Comparison of ENCODE assay signal across 20 cellular contexts in the genomic region with DNA sequence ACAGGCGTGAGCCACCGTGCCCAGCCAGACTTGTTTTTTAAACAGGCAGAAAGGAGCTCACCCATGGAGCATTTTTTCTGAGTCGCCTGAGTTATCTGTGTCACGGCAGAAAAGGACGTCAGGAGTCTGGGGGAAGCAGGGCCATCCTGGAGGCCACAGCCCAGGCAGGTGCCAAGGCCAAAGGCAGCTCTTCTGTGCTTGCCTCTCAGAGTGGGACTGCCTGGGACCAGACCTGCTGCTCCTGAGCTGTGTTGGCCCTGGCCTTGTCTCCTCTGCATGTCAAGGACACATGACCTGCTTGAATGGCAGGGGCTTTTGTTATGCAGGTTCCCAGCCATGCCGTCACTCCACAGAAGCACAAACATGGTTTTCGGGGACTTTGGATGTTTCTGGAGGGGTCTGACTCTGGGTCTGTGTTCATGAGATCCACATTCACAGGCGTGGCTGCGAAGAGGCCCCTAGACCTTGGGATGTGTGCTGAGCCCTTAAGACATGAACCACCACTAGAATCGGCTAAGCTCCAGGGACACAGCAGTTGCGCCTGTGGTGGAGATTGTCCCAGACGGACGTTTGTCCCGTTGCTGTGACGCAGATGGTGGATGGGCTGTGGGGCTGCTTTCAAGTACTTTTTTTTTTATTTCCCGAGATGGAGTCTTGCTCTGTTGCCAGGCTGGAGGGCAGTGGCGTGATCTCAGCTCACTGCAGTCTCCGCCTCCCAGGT. TPM values are rescaled to one million over a fixed set of nuclear protein-coding genes. Genes with fewer than 3 reads are reported as not detected.
A peak's percentile ranks its signal among the peaks of the same experiment; 100 is the strongest.
DNase-seq lines count a peak whose midpoint lies in the region; ATAC-seq, FAIRE-seq and TF ChIP-seq lines count a peak whose summit lies in the region.
"Had no signal": no experiment of that assay in that cellular context is flagged by ENCODE, and none has a peak within 500 bp of the region (broad histone marks: within the 10 kb centered on the region; RNA-seq: fewer than 3 reads in every experiment).

No MANE protein-coding gene starts in this region.

- H3K9ac ChIP-seq in H9 (ENCODE audit: extremely low read depth, insufficient read length, low read length) (no peak overlapping the region), GM12878 (ENCODE audit: control insufficient read depth, insufficient read depth, low read length) (no peak overlapping the region), stomach smooth muscle (ENCODE audit: low read length in 2 of 2) (no peak overlapping the region)

- H3K27me3 ChIP-seq in H9 (ENCODE audit: insufficient read depth, low read length) (no peaks in the 10 kb centered on the region), GM12878 (replicated peaks in 1 of 2; ENCODE audit: control insufficient read depth in 2 of 2, insufficient read depth in 2 of 2, low read length in 1 of 2) (no peaks in the 10 kb centered on the region), right atrium auricular region (no peaks in the 10 kb centered on the region), stomach smooth muscle (ENCODE audit: control insufficient read depth in 1 of 2, insufficient read depth in 2 of 2, low read length in 2 of 2) (no peaks in the 10 kb centered on the region)
- H3K27me3 ChIP-seq: colonic mucosa had no signal

- H3K27ac ChIP-seq in H9 (ENCODE audit: insufficient read length, low read depth, low read length) (no peak overlapping the region), GM12878 (ENCODE audit: control insufficient read depth, insufficient read depth) (peak overlapping the region; percentile 29; the same call in 1 of the 2 replicates), right atrium auricular region (peak overlapping the region; percentile 72 to 79), stomach smooth muscle (ENCODE audit: low read length) (peak overlapping the region; percentile 78)
- H3K27ac ChIP-seq: colonic mucosa had no signal

- no peak overlapping the region for H3T11ph ChIP-seq in H9 (ENCODE audit: low read length)

- no peak overlapping the region for H2BK15ac ChIP-seq in H9 (ENCODE audit: low read depth, low read length)

- no peak for TF ChIP-seq RAD21 in GM12878 (IDR thresholded peaks at IDR 0.05; ENCODE audit: insufficient read depth, low read depth, low read length)

- H3K4me2 ChIP-seq in H9 (ENCODE audit: insufficient read depth, insufficient read length, low read length) (no peak overlapping the region), GM12878 (ENCODE audit: control insufficient read depth, insufficient read depth) (peak overlapping the region; percentile 64; the same call in 1 of the 2 replicates)

- H3K23ac ChIP-seq in H9 (ENCODE audit: insufficient read length, low read depth, low read length) = no peak overlapping the region

- peaks cover 5% of the 10 kb centered on the region for H3K4me1 ChIP-seq in H9 (ENCODE audit: insufficient read depth, low read length)
- peaks cover 31% of the 10 kb centered on the region for H3K4me1 ChIP-seq in GM12878 (ENCODE audit: control insufficient read depth, insufficient read depth, low read length)
- peaks cover 3 to 62% of the 10 kb centered on the region in 2 donors for H3K4me1 ChIP-seq in right atrium auricular region
- H3K4me1 ChIP-seq in stomach smooth muscle (ENCODE audit: control insufficient read depth, insufficient read depth, low read length) = peaks cover 36% of the 10 kb centered on the region

- SMC1A ChIA-PET in GM12878 (lab: Charles Lee; ENCODE audit: uncharacterized antibody, unreplicated experiment) = interaction anchor here (0.8 to 1.7 kb wide), 8 partner anchors 9 to 154 kb away, joined by 3 to 9 read pairs (median 3); no protein-coding TSS in a partner anchor

- peaks cover 50% of the 10 kb centered on the region for H3K79me2 ChIP-seq in H9 (ENCODE audit: insufficient read depth, low read length)
- H3K79me2 ChIP-seq in GM12878 (ENCODE audit: control insufficient read depth, insufficient read depth, low read length) = peaks cover 61% of the 10 kb centered on the region

- DNase-seq in H9 (peak; percentile 71), GM12878 (ENCODE audit: low read depth, low spot score) (no peak), right atrium auricular region (ENCODE audit: low spot score) (no peak), NCI-H1436 treated with DMSO at 0.1 percent for 48 hours (lab: John Stamatoyannopoulos, UW) (no peak), GM13976 (ENCODE audit: low spot score) (no peak), dermis blood vessel endothelial cell (no peak)
- DNase-seq: activated CD4-positive, alpha-beta T cell treated with anti-CD3 and anti-CD28 coated beads for 36 hours; activated naive CD8-positive, alpha-beta T cell treated with anti-CD3 and anti-CD28 coated beads, Interleukin-2, amount 10 ng/mL, durations not matched to agents 7 days and 5 days; AML-193; colonic mucosa; left colon; naive thymus-derived CD8-positive, alpha-beta T cell; NCI-H1048; NK-92 treated with Interleukin-12 subunit alpha and Interleukin-12 subunit beta, amount 100 ng/mL, for 24 hours; SHP77; stimulated activated CD8-positive, alpha-beta memory T cell treated with anti-CD3 and anti-CD28 coated beads, Interleukin-4, amount 100 ng/mL, for 48 hours had no signal

- no peak overlapping the region for H3K56ac ChIP-seq in H9 (ENCODE audit: insufficient read length, low read depth, low read length)

- H3K4me3 ChIP-seq in GM12878 (peak overlapping the region; percentile 27; the same call in 1 of the 2 replicates), right atrium auricular region (no peak overlapping the region), stomach smooth muscle (ENCODE audit: low read length in 2 of 2) (no peak overlapping the region)
- H3K4me3 ChIP-seq: colonic mucosa had no signal

- no peak overlapping the region for H4K5ac ChIP-seq in H9 (ENCODE audit: insufficient read length, low read depth, low read length)

- H4K8ac ChIP-seq in H9 (replicated peaks; ENCODE audit: insufficient read length, low read depth, low read length) = no peak overlapping the region

- no peak overlapping the region for H3K4ac ChIP-seq in H9 (ENCODE audit: low read depth, low read length)

- no peaks in the 10 kb centered on the region for H3K9me3 Mint-ChIP-seq in H9
- H3K9me3 Mint-ChIP-seq: activated naive CD8-positive, alpha-beta T cell treated with anti-CD3 and anti-CD28 coated beads, Interleukin-2, amount 10 ng/mL, durations not matched to agents 7 days and 5 days; IgD-negative memory B cell; naive thymus-derived CD8-positive, alpha-beta T cell had no signal

- TF ChIP-seq CTCF in H9 (conservative IDR thresholded peaks at IDR 0.05) (no peak), GM12878 (IDR thresholded peaks at IDR 0.05 in 2 of 3, conservative IDR thresholded peaks at IDR 0.05 in 1 of 3; ENCODE audit: control insufficient read depth in 2 of 3, extremely low read depth in 1 of 3, insufficient read depth in 1 of 3, low read depth in 3 of 3, low read length in 3 of 3) (no peak), right atrium auricular region (IDR thresholded peaks at IDR 0.05) (no peak), GM13976 (IDR thresholded peaks at IDR 0.05; ENCODE audit: borderline replicate concordance, control extremely low read depth, extremely low read depth, insufficient read depth, missing control alignments) (no peak)

- H2BK20ac ChIP-seq in H9 (ENCODE audit: low read depth, low read length, poor library complexity, severe bottlenecking) = no peak overlapping the region

- no peaks in the 10 kb centered on the region for H3K23me2 ChIP-seq in H9 (ENCODE audit: insufficient read length, low read depth, low read length, poor library complexity, severe bottlenecking)

- H4K91ac ChIP-seq in H9 (ENCODE audit: insufficient read length, low read depth, low read length) = no peak overlapping the region

- POLR2A ChIA-PET in GM12878 (lab: Charles Lee) = interaction anchor here (0.5 to 1.4 kb wide), 6 partner anchors 8 to 212 kb away, joined by 3 to 5 read pairs (median 3); partner anchors contain the start of gene FOXK2

- no peak overlapping the region for H2AK5ac ChIP-seq in H9 (ENCODE audit: insufficient read length, low read length)

- H3K4me1 Mint-ChIP-seq in H9 = peaks cover 29 to 34% of the 10 kb centered on the region in 2 experiments

- peaks cover 2 to 8% (median 7%) of the 10 kb centered on the region in 3 experiments; a peak in 5 of 7 replicates for H3K36me3 Mint-ChIP-seq in H9 (ENCODE audit: insufficient read depth in 1 of 3, low read depth in 3 of 3)
- H3K36me3 Mint-ChIP-seq: activated naive CD8-positive, alpha-beta T cell treated with anti-CD3 and anti-CD28 coated beads, Interleukin-2, amount 10 ng/mL, durations not matched to agents 7 days and 5 days; naive thymus-derived CD8-positive, alpha-beta T cell had no signal

- H3K4me3 Mint-ChIP-seq in H9 = no peak overlapping the region
- H3K4me3 Mint-ChIP-seq: activated CD4-positive, alpha-beta T cell treated with anti-CD3 and anti-CD28 coated beads for 36 hours; activated naive CD8-positive, alpha-beta T cell treated with anti-CD3 and anti-CD28 coated beads, Interleukin-2, amount 10 ng/mL, durations not matched to agents 7 days and 5 days; naive thymus-derived CD8-positive, alpha-beta T cell had no signal

- no peak for FAIRE-seq in GM12878 (lab: Jason Lieb, UNC)
- FAIRE-seq: D721Med had no signal

- H2BK120ac ChIP-seq in H9 (ENCODE audit: low read depth, low read length, poor library complexity, severe bottlenecking) = no peak overlapping the region

- H3K27ac Mint-ChIP-seq in H9 = peak overlapping the region; percentile 18 to 68 (median 32); a peak in 2 of 7 replicates
- H3K27ac Mint-ChIP-seq: activated naive CD8-positive, alpha-beta T cell treated with anti-CD3 and anti-CD28 coated beads, Interleukin-2, amount 10 ng/mL, durations not matched to agents 7 days and 5 days had no signal

- in situ Hi-C loops in GM12878 (cut with MboI) (loop anchor here (5.0 kb wide), 1 partner anchor 201 kb away; no protein-coding TSS in a partner anchor), GM13976 (cut with MboI; ENCODE audit: low sequenced_read_pairs, unreplicated experiment) (no loop called here)

- H3K9me3 ChIP-seq in H9 (ENCODE audit: control insufficient read depth, low read depth, low read length) (no peaks in the 10 kb centered on the region), GM12878 (replicated peaks; ENCODE audit: control insufficient read depth, insufficient read depth, low read length) (no peaks in the 10 kb centered on the region), right atrium auricular region (no peaks in the 10 kb centered on the region), stomach smooth muscle (ENCODE audit: control insufficient read depth in 2 of 2, low read length in 2 of 2) (no peaks in the 10 kb centered on the region)
- H3K9me3 ChIP-seq: colonic mucosa had no signal

- H2AFZ ChIP-seq in H9 (ENCODE audit: low read length) (no peak overlapping the region), GM12878 (ENCODE audit: control insufficient read depth, low read depth, low read length) (no peak overlapping the region)

- no peak overlapping the region for H3K18ac ChIP-seq in H9 (ENCODE audit: insufficient read length, low read depth, low read length)

- H2BK5ac ChIP-seq in H9 (ENCODE audit: insufficient read length, low read length) = no peak overlapping the region

- intact Hi-C loops in GM12878 (cut with micrococcal nuclease; ENCODE audit: unreplicated experiment) = loop anchor here (5.0 kb wide), 1 partner anchor 106 kb away; no protein-coding TSS in a partner anchor

- RAD21 ChIA-PET in GM12878 (lab: Charles Lee; ENCODE audit: unreplicated experiment) = interaction anchor here (1.0 to 2.5 kb wide), 6 partner anchors 47 to 202 kb away, joined by 3 to 16 read pairs (median 5); no protein-coding TSS in a partner anchor

- no peak for ATAC-seq in GM12878
- no peak for ATAC-seq in HG03442 (IDR thresholded peaks at IDR 0.05; ENCODE audit: unreplicated experiment)
- ATAC-seq: activated CD4-positive, alpha-beta T cell treated with anti-CD3 and anti-CD28 coated beads for 36 hours; left colon; naive thymus-derived CD8-positive, alpha-beta T cell had no signal

- H2BK12ac ChIP-seq in H9 (ENCODE audit: insufficient read length, low read depth, low read length) = no peak overlapping the region

- no peaks in the 10 kb centered on the region for H3K27me3 Mint-ChIP-seq in H9 (ENCODE audit: low read depth)
- H3K27me3 Mint-ChIP-seq: activated CD4-positive, alpha-beta T cell treated with anti-CD3 and anti-CD28 coated beads for 36 hours; activated naive CD8-positive, alpha-beta T cell treated with anti-CD3 and anti-CD28 coated beads, Interleukin-2, amount 10 ng/mL, durations not matched to agents 7 days and 5 days; IgD-negative memory B cell; naive thymus-derived CD8-positive, alpha-beta T cell had no signal

- H3K79me1 ChIP-seq in H9 (ENCODE audit: insufficient read depth, low read depth, low read length, poor library complexity, severe bottlenecking) = peaks cover 14% of the 10 kb centered on the region

- no peak for TF ChIP-seq POLR2A in GM12878 (IDR thresholded peaks at IDR 0.05; ENCODE audit: low read depth, low read length)

- BruUV-seq in GM12878 (replicated peaks; lab: Mats Ljungman, UMichigan) = no TSS peak

- CTCF ChIA-PET in GM12878 (lab: Yijun Ruan, JAX) = interaction anchor here (0.6 to 3.0 kb wide), 21 partner anchors 9 to 203 kb away, joined by 3 to 18 read pairs (median 5); no protein-coding TSS in a partner anchor

- TF ChIP-seq EP300 in GM12878 (IDR thresholded peaks at IDR 0.05; ENCODE audit: borderline replicate concordance in 1 of 2, control insufficient read depth in 1 of 2, low read depth in 2 of 2, low read length in 2 of 2) = no peak

- peaks cover 0 to 7% of the 10 kb centered on the region in 2 experiments; a peak in 3 of 4 replicates for H3K36me3 ChIP-seq in GM12878 (ENCODE audit: control insufficient read depth in 2 of 2, insufficient read depth in 2 of 2, low read length in 1 of 2)
- no peaks in the 10 kb centered on the region for H3K36me3 ChIP-seq in right atrium auricular region
- peaks cover 0 to 2% of the 10 kb centered on the region in 2 donors for H3K36me3 ChIP-seq in stomach smooth muscle (ENCODE audit: control insufficient read depth in 2 of 2, insufficient read depth in 2 of 2, low read length in 2 of 2)
- H3K36me3 ChIP-seq: colonic mucosa had no signal

- no peak overlapping the region for H3K14ac ChIP-seq in H9 (ENCODE audit: insufficient read depth, low read length)

- peaks cover 4% of the 10 kb centered on the region for H4K20me1 ChIP-seq in H9 (ENCODE audit: control insufficient read depth, insufficient read depth, insufficient read length)
- peaks cover 4% of the 10 kb centered on the region; the same call in 1 of the 2 replicates for H4K20me1 ChIP-seq in GM12878 (ENCODE audit: control insufficient read depth, insufficient read depth)

- no CpG with 5 or more reads among the region's 18 CpGs for WGBS in H9 (ENCODE audit: extremely low coverage, insufficient read length, low lambda C conversion rate)
- WGBS in GM12878 (ENCODE audit: insufficient coverage, insufficient replicate concordance, low lambda C conversion rate, missing lambda C conversion rate) = 74% methylated on average over 18 of the region's 18 CpGs

RNA-seq across cellular contexts. Expression of gene FOXK2, which starts 33.8 kb away (rescaled TPM):
- 59.6 and 72.0 TPM in 2 replicates for total RNA-seq in H9 (2021)
- 85.5 and 97.1 TPM in 2 replicates for total RNA-seq in GM12878 (2013; cell fraction: nucleolus; rRNA removed)
- total RNA-seq in GM12878 (2014; rRNA removed) = 32.2 and 35.9 TPM in 2 replicates
- 32.3 and 32.9 TPM in 2 replicates for total RNA-seq in GM12878 (2014; rRNA removed; fragmentation: Illumina TruSeq; extraction: Trizol)
- total RNA-seq in GM12878 (2021) = 56.8 and 58.3 TPM in 2 replicates
- polyA plus RNA-seq in GM12878 (2011; ENCODE audit: low read depth) = 10.7 TPM
- 26.8 and 36.6 TPM in 2 replicates for polyA plus RNA-seq in GM12878 (2011; rRNA removed)
- 26.3 and 29.4 TPM in 2 replicates for polyA plus RNA-seq in GM12878 (2011; cell fraction: cytosol; rRNA removed)
- polyA plus RNA-seq in GM12878 (2011; cell fraction: nucleus; rRNA removed) = 32.3 and 46.0 TPM in 2 replicates
- polyA plus RNA-seq in GM12878 (2012) = 20.2 and 24.0 TPM in 2 replicates
- 23.0 and 39.7 TPM in 2 replicates for polyA plus RNA-seq in GM12878 (2014; fragmentation: Illumina TruSeq; extraction: Trizol)
- 1 to 10 TPM; 2.4 to 3.8 TPM for polyA plus RNA-seq in GM12878 (2014; fragmentation: Nextera tagmentation; extraction: Ambion mirVana)
- 38.3 and 42.3 TPM in 2 replicates for polyA plus RNA-seq in GM12878 (2014; rRNA removed)
- 1 to 10 TPM; 2.7 to 5.6 TPM for polyA plus RNA-seq in GM12878 (2016; fragmentation: Nextera tagmentation; extraction: Ambion mirVana)
- polyA minus RNA-seq in GM12878 (2011; rRNA and poly(A)+ RNA removed) = 27.4 and 46.1 TPM in 2 replicates
- 31.4 and 38.8 TPM in 2 replicates for polyA minus RNA-seq in GM12878 (2011; cell fraction: cytosol; rRNA and poly(A)+ RNA removed)
- polyA minus RNA-seq in GM12878 (2011; cell fraction: nucleus; rRNA and poly(A)+ RNA removed) = 23.0 and 45.1 TPM in 2 replicates
- 10 to 100 TPM; 27.8 to 40.3 TPM for total RNA-seq in right atrium auricular region
- total RNA-seq in dermis blood vessel endothelial cell = 35.1 and 38.2 TPM in 2 replicates
